In genomic region chr19:8001651-8001994, GRCh38 we compare ENCODE assay signal across 9 cellular contexts. TPM values are rescaled to one million over a fixed set of nuclear protein-coding genes. Genes with fewer than 3 reads are reported as not detected.
DNase-seq lines count a peak whose midpoint lies in the region; ATAC-seq and TF ChIP-seq lines count a peak whose summit lies in the region.
"Had no signal": no experiment of that assay in that cellular context is flagged by ENCODE, and none has a peak within 500 bp of the region (broad histone marks: within the 10 kb centered on the region; RNA-seq: fewer than 3 reads in every experiment).

No MANE protein-coding gene starts in this region.

- H3K4me1 ChIP-seq in Caco-2, result peaks cover 12% of the 10 kb centered on the region; the same call in 1 of the 2 replicates
- H3K4me1 ChIP-seq in PC-9 (replicated peaks; ENCODE audit: insufficient read depth), result peaks cover 30% of the 10 kb centered on the region
- H3K4me1 ChIP-seq in foreskin keratinocyte, result peaks cover 9% of the 10 kb centered on the region
- peaks cover 14 to 25% of the 10 kb centered on the region in 2 experiments for H3K4me1 ChIP-seq in trophoblast cell (ENCODE audit: control insufficient read depth in 1 of 2, insufficient read depth in 2 of 2, low read length in 2 of 2)

- H3K79me2 ChIP-seq in PC-9 (ENCODE audit: low read depth) (peaks cover 93% of the 10 kb centered on the region), trophoblast cell (ENCODE audit: control insufficient read depth, insufficient read depth, low read length, poor library complexity) (peaks cover 54% of the 10 kb centered on the region)

- no peak overlapping the region for H2BK120ac ChIP-seq in trophoblast cell (ENCODE audit: insufficient read depth, low read length, poor library complexity)

- peak overlapping the region; percentile 45 for H3K27ac Mint-ChIP-seq in Caco-2 (ENCODE audit: unreplicated experiment)

- intact Hi-C loops in Caco-2 (cut with micrococcal nuclease; ENCODE audit: unreplicated experiment), result no loop called here
- intact Hi-C loops in PC-9 (cut with micrococcal nuclease; ENCODE audit: unreplicated experiment), result no loop called here

- H2BK5ac ChIP-seq in trophoblast cell (ENCODE audit: low read depth, low read length, poor library complexity), result no peak overlapping the region

- H2AK5ac ChIP-seq in trophoblast cell (ENCODE audit: low read length), result no peak overlapping the region

- H3K4me2 ChIP-seq in PC-9 (peak overlapping the region; percentile 51), trophoblast cell (ENCODE audit: low read length) (peak overlapping the region; percentile 51)

- no peak overlapping the region for H3K14ac ChIP-seq in trophoblast cell (ENCODE audit: low read length)

- H3K9me3 Mint-ChIP-seq in Caco-2 (ENCODE audit: unreplicated experiment), result no peaks in the 10 kb centered on the region

- H3K4me1 Mint-ChIP-seq in Caco-2 (ENCODE audit: low read depth, unreplicated experiment), result peaks cover 31% of the 10 kb centered on the region

- H3K9me3 ChIP-seq in Caco-2 (no peaks in the 10 kb centered on the region), PC-9 (ENCODE audit: insufficient read depth, low read depth) (no peaks in the 10 kb centered on the region), trophoblast cell (ENCODE audit: insufficient read depth, low read depth, low read length) (peaks cover 2% of the 10 kb centered on the region)

- peaks cover 16% of the 10 kb centered on the region for H3F3A ChIP-seq in PC-9 (ENCODE audit: insufficient read depth, low read depth)

- TF ChIP-seq CTCF in Caco-2 (IDR thresholded peaks at IDR 0.05; ENCODE audit: insufficient read depth in 1 of 2, low read depth in 1 of 2, low read length in 1 of 2, severe bottlenecking in 1 of 2, unreplicated experiment in 1 of 2), result no peak
- TF ChIP-seq CTCF in PC-9 (conservative IDR thresholded peaks at IDR 0.05), result no peak
- peak; percentile 2 for TF ChIP-seq CTCF in foreskin keratinocyte (conservative IDR thresholded peaks at IDR 0.05)

- no peak overlapping the region for H4K91ac ChIP-seq in trophoblast cell (ENCODE audit: low read depth, low read length)

- H3K18ac ChIP-seq in trophoblast cell (ENCODE audit: low read length), result no peak overlapping the region

- H3K4me3 ChIP-seq in Caco-2 (ENCODE audit: low read depth, low read length), result no peak overlapping the region
- H3K4me3 ChIP-seq in PC-9, result no peak overlapping the region
- H3K4me3 ChIP-seq in trophoblast cell (ENCODE audit: low read depth, low read length), result no peak overlapping the region

- ATAC-seq in foreskin keratinocyte (no peak), HG02870 (IDR thresholded peaks at IDR 0.05; ENCODE audit: unreplicated experiment) (no peak), GM19455 (IDR thresholded peaks at IDR 0.05; ENCODE audit: unreplicated experiment) (no peak)

- H3K27ac ChIP-seq in PC-9 (no peak overlapping the region), foreskin keratinocyte (no peak overlapping the region), trophoblast cell (ENCODE audit: low read depth, low read length) (no peak overlapping the region)

- CTCF ChIA-PET in Caco-2 (lab: Charles Lee) (interaction anchor here (1.1 to 1.6 kb wide), 2 partner anchors 11 to 58 kb away, joined by 3 to 9 read pairs; partner anchors contain the start of gene TIMM44), PC-9 (lab: Charles Lee) (interaction anchor here (0.6 to 0.8 kb wide), 2 partner anchors 29 to 506 kb away, joined by 3 read pairs; no protein-coding TSS in a partner anchor)

- H3K23ac ChIP-seq in trophoblast cell (ENCODE audit: low read length), result no peak overlapping the region

- H3K27me3 ChIP-seq in Caco-2 (replicated peaks; ENCODE audit: control insufficient read depth, insufficient read depth, low read length) (no peaks in the 10 kb centered on the region), PC-9 (ENCODE audit: insufficient read depth, low read depth) (no peaks in the 10 kb centered on the region), foreskin keratinocyte (no peaks in the 10 kb centered on the region), trophoblast cell (ENCODE audit: insufficient read depth, low read length) (no peaks in the 10 kb centered on the region)

- no peak overlapping the region for H4K8ac ChIP-seq in trophoblast cell (ENCODE audit: low read depth, low read length)

- H3K36me3 Mint-ChIP-seq in Caco-2 (ENCODE audit: insufficient read depth, unreplicated experiment), result peaks cover 42% of the 10 kb centered on the region

- no TSS peak for BruUV-seq in Caco-2 (replicated peaks; lab: Mats Ljungman, UMichigan)
- BruUV-seq in PC-9 (replicated peaks; lab: Mats Ljungman, UMichigan), result no TSS peak

- POLR2A ChIA-PET in Caco-2 (lab: Charles Lee) (no interaction called here), PC-9 (lab: Charles Lee; ENCODE audit: unreplicated experiment) (no interaction called here)

- H3K36me3 ChIP-seq in Caco-2 (ENCODE audit: control insufficient read depth, insufficient read depth, low read length), result no peaks in the 10 kb centered on the region; the same call in 1 of the 2 replicates
- no peaks in the 10 kb centered on the region for H3K36me3 ChIP-seq in PC-9 (ENCODE audit: low read depth)
- peaks cover 12 to 19% of the 10 kb centered on the region in 2 experiments for H3K36me3 ChIP-seq in trophoblast cell (ENCODE audit: control insufficient read depth in 1 of 2, insufficient read depth in 2 of 2, low read length in 2 of 2)

- H3K27me3 Mint-ChIP-seq in Caco-2 (ENCODE audit: insufficient read depth, unreplicated experiment), result no peaks in the 10 kb centered on the region

- DNase-seq in Caco-2 (no peak), PC-9 (no peak), foreskin keratinocyte (no peak), trophoblast cell (no peak)
- DNase-seq in stimulated activated CD4-positive, alpha-beta T cell treated with anti-CD3 and anti-CD28 coated beads, Interleukin-2, amount 100 ng/mL, for 48 hours, result no peak
- DNase-seq in activated CD4-positive, CD25-positive, alpha-beta regulatory T cell treated with anti-CD3 and anti-CD28 coated beads, Interleukin-2, amount 50 U/mL, for 72 hours, result no peak

- H3K4ac ChIP-seq in trophoblast cell (ENCODE audit: low read depth, low read length), result peak overlapping the region; percentile 8

- H4K20me1 ChIP-seq in PC-9 (ENCODE audit: insufficient read depth), result peaks cover 82% of the 10 kb centered on the region

- H3K9ac ChIP-seq in trophoblast cell (ENCODE audit: low read length), result no peak overlapping the region

- WGBS in trophoblast cell (ENCODE audit: extremely low coverage, insufficient coverage, insufficient read length), result no CpG with 5 or more reads among the region's 5 CpGs

- no peak overlapping the region for H2BK12ac ChIP-seq in trophoblast cell (ENCODE audit: low read length)

- H2AFZ ChIP-seq in PC-9 (no peak overlapping the region), trophoblast cell (ENCODE audit: insufficient read depth, low read length, poor library complexity) (no peak overlapping the region)

- no peak overlapping the region for H4K12ac ChIP-seq in trophoblast cell (ENCODE audit: low read depth, low read length)

- H3K4me3 Mint-ChIP-seq in Caco-2 (ENCODE audit: unreplicated experiment), result no peak overlapping the region

- no peaks in the 10 kb centered on the region for H3K9me2 ChIP-seq in PC-9 (ENCODE audit: insufficient read depth)

- H3K79me1 ChIP-seq in trophoblast cell (ENCODE audit: low read length), result peaks cover 8% of the 10 kb centered on the region

RNA-seq across cellular contexts. Expression of gene ELAVL1, which starts 3.8 kb away (rescaled TPM):
- total RNA-seq in Caco-2 (2022) (117 and 118 TPM in 2 replicates), PC-9 (2021) (101 and 108 TPM in 2 replicates), foreskin keratinocyte (79.7 and 85.2 TPM in 2 replicates)
- polyA plus RNA-seq in foreskin keratinocyte, result 53.5 and 62.5 TPM in 2 replicates
- polyA plus RNA-seq in trophoblast cell (2013), result 65.9 and 68.2 TPM in 2 replicates

RNA-seq across cellular contexts. Expression of gene CCL25, which starts 50.9 kb away (rescaled TPM):
- total RNA-seq in Caco-2 (2022), result not detected in 2 replicates
- total RNA-seq in PC-9 (2021), result not detected in 2 replicates
- total RNA-seq in foreskin keratinocyte, result not detected in 2 replicates
- not detected in 2 replicates for polyA plus RNA-seq in foreskin keratinocyte
- polyA plus RNA-seq in trophoblast cell (2013), result 0.10 TPM in 2 replicates
- total RNA-seq: subcutaneous adipose tissue had no signal

RNA-seq across cellular contexts. Expression of gene TIMM44, which starts 58.2 kb away (rescaled TPM):
- total RNA-seq in Caco-2 (2022) (129 and 146 TPM in 2 replicates), PC-9 (2021) (72.8 and 74.6 TPM in 2 replicates), foreskin keratinocyte (63.0 and 67.5 TPM in 2 replicates)
- 50.0 and 53.9 TPM in 2 replicates for polyA plus RNA-seq in foreskin keratinocyte
- polyA plus RNA-seq in trophoblast cell (2013), result 55.8 and 58.2 TPM in 2 replicates
